8 cellular contexts compared by ENCODE assay signal in genomic region chr16:3610698-3611144, GRCh38. TPM values are rescaled to one million over a fixed set of nuclear protein-coding genes. Genes with fewer than 3 reads are reported as not detected.
A peak's percentile ranks its signal among the peaks of the same experiment; 100 is the strongest.
DNase-seq lines count a peak whose midpoint lies in the region; ATAC-seq and TF ChIP-seq lines count a peak whose summit lies in the region.

No MANE protein-coding gene starts in this region.

- H3K36me3 ChIP-seq in CD4-positive, alpha-beta memory T cell (ENCODE audit: insufficient read depth, low read length): no peaks in the 10 kb centered on the region
- no peaks in the 10 kb centered on the region for H3K36me3 ChIP-seq in transverse colon

- TF ChIP-seq CTCF in HL-60 (IDR thresholded peaks at IDR 0.05; ENCODE audit: insufficient read depth, low read length) (no peak), brain (conservative IDR thresholded peaks at IDR 0.05) (no peak), lower leg skin (IDR thresholded peaks at IDR 0.05) (no peak), transverse colon (IDR thresholded peaks at IDR 0.05) (no peak)

- peak overlapping the region; percentile 44 to 89 (median 87) for H3K27ac Mint-ChIP-seq in CD4-positive, alpha-beta memory T cell
- H3K27ac Mint-ChIP-seq in brain: peak overlapping the region; percentile 26 to 91 (median 87)

- intact Hi-C loops in CD4-positive, alpha-beta memory T cell (cut with micrococcal nuclease): loop anchor here (1.0 to 10.0 kb wide), 4 partner anchors 32 to 210 kb away; partner anchors contain the start of genes CLUAP1, NAA60, ZNF174 and ZNF597
- intact Hi-C loops in lower leg skin (cut with DNase I; ENCODE audit: low total_unique reads): no loop called here
- intact Hi-C loops in transverse colon (cut with DNase I; ENCODE audit: low total_unique reads): no loop called here

- CTCF ChIA-PET in CD4-positive, alpha-beta memory T cell (lab: Charles Lee; ENCODE audit: partially characterized antibody): no interaction called here

- WGBS in lower leg skin, 2 donors: 2 to 4% methylated on average over 10 of the region's 10 CpGs
- 1 to 20% methylated on average over 1 to 9 of the region's 10 CpGs for WGBS in transverse colon (ENCODE audit: low coverage in 1 of 2), 2 donors

- POLR2A ChIA-PET in CD4-positive, alpha-beta memory T cell (lab: Charles Lee; ENCODE audit: partially characterized antibody): interaction anchor here (1.0 kb wide), 1 partner anchor 34 kb away, joined by 3 read pairs; the partner anchor contains the start of gene NLRC3

- TF ChIP-seq POLR2A in lower leg skin (IDR thresholded peaks at IDR 0.05): no peak
- no peak for TF ChIP-seq POLR2A in transverse colon (IDR thresholded peaks at IDR 0.05)

- no peaks in the 10 kb centered on the region for H3K9me3 ChIP-seq in CD4-positive, alpha-beta memory T cell (ENCODE audit: control insufficient read depth in 1 of 2, low read length in 2 of 2)
- no peaks in the 10 kb centered on the region for H3K9me3 ChIP-seq in transverse colon

- no peak for TF ChIP-seq EP300 in transverse colon (IDR thresholded peaks at IDR 0.05; ENCODE audit: low read depth)

- peak overlapping the region; percentile 49 to 98 for H3K4me3 ChIP-seq in CD4-positive, alpha-beta memory T cell (ENCODE audit: low read length in 2 of 2)
- H3K4me3 ChIP-seq in HL-60 (replicated peaks; ENCODE audit: insufficient read depth, low read length) (peak overlapping the region; percentile 94), lower leg skin (ENCODE audit: low read depth, poor library complexity, severe bottlenecking) (peak overlapping the region; percentile 97), transverse colon (peak overlapping the region; percentile 86 to 99 (median 91))

- DNase-seq in CD4-positive, alpha-beta memory T cell: peak in 1 of 5 donors; percentile 3
- DNase-seq in HL-60 (ENCODE audit: low read depth in 1 of 2, low spot score in 1 of 2) (no peak), lower leg skin (ENCODE audit: low spot score in 2 of 2) (no peak), transverse colon (no peak), RPMI8226 (no peak)

- H3K4me1 Mint-ChIP-seq in CD4-positive, alpha-beta memory T cell: peaks cover 32 to 54% (median 46%) of the 10 kb centered on the region in 4 donors
- peaks cover 51% of the 10 kb centered on the region for H3K4me1 Mint-ChIP-seq in brain

- H3K36me3 Mint-ChIP-seq in CD4-positive, alpha-beta memory T cell: peaks cover 11 to 25% of the 10 kb centered on the region in 2 donors
- peaks cover 30% of the 10 kb centered on the region for H3K36me3 Mint-ChIP-seq in brain

- in situ Hi-C loops in transverse colon (cut with MboI; ENCODE audit: low pct_ligation_motif_present in 1 of 4, low pct_unique_long_range_greater_than_20kb in 1 of 4, low sequenced_read_pairs in 3 of 4): no loop called here

- peaks cover 34% of the 10 kb centered on the region for H3K4me1 ChIP-seq in CD4-positive, alpha-beta memory T cell (ENCODE audit: insufficient read depth, low read length)
- peaks cover 6 to 23% (median 18%) of the 10 kb centered on the region in 4 donors for H3K4me1 ChIP-seq in transverse colon

- peaks cover 0 to 5% (median 0%) of the 10 kb centered on the region in 8 donors for H3K9me3 Mint-ChIP-seq in CD4-positive, alpha-beta memory T cell
- no peaks in the 10 kb centered on the region for H3K9me3 Mint-ChIP-seq in brain

- no peaks in the 10 kb centered on the region for H3K27me3 Mint-ChIP-seq in CD4-positive, alpha-beta memory T cell
- peaks cover 15% of the 10 kb centered on the region for H3K27me3 Mint-ChIP-seq in brain

- H3K27ac ChIP-seq in CD4-positive, alpha-beta memory T cell (ENCODE audit: low read depth, low read length): peak overlapping the region; percentile 92
- H3K27ac ChIP-seq in HL-60 (replicated peaks) (peak overlapping the region; percentile 83), transverse colon (peak overlapping the region; percentile 84 to 93 (median 88))

- no peaks in the 10 kb centered on the region for H3K27me3 ChIP-seq in CD4-positive, alpha-beta memory T cell (ENCODE audit: insufficient read depth, low read length)
- H3K27me3 ChIP-seq in HL-60 (ENCODE audit: insufficient read depth, poor library complexity, severe bottlenecking): no peaks in the 10 kb centered on the region
- no peaks in the 10 kb centered on the region for H3K27me3 ChIP-seq in transverse colon

- ATAC-seq in GM21717 (IDR thresholded peaks at IDR 0.05; ENCODE audit: unreplicated experiment): no peak
- no peak for ATAC-seq in GM18867 (IDR thresholded peaks at IDR 0.05; ENCODE audit: unreplicated experiment)

- H3K4me3 Mint-ChIP-seq in CD4-positive, alpha-beta memory T cell: peak overlapping the region; percentile 91 to 100 (median 98)
- H3K4me3 Mint-ChIP-seq in brain: peak overlapping the region; percentile 95 to 100 (median 99)

RNA-seq across cellular contexts. Expression of gene SLX4, which starts 0.7 kb away (rescaled TPM):
- 1 to 10 TPM; 5.7 to 6.7 TPM for total RNA-seq in CD4-positive, alpha-beta memory T cell
- polyA plus RNA-seq in CD4-positive, alpha-beta memory T cell: under 1 TPM in 1 of 2 donors, not detected in 1; 0.87 TPM
- polyA plus RNA-seq in brain (ENCODE audit: insufficient read depth, low read depth, low replicate concordance): 6.3 TPM
- total RNA-seq in lower leg skin (1 to 10 TPM; 1.2 to 2.6 (median 2.5) TPM), transverse colon (10 to 100 TPM in 1 of 4 donors, 1 to 10 TPM in 3; 3.0 to 11.5 (median 4.9) TPM)

RNA-seq across cellular contexts. Expression of gene NLRC3, which starts 33.5 kb away (rescaled TPM):
- 100 to 1,000 TPM; 111 TPM for total RNA-seq in CD4-positive, alpha-beta memory T cell
- 10 to 100 TPM; 13.1 to 39.3 TPM for polyA plus RNA-seq in CD4-positive, alpha-beta memory T cell
- polyA plus RNA-seq in brain (ENCODE audit: insufficient read depth, low read depth, low replicate concordance): 0.14 TPM
- total RNA-seq in lower leg skin (under 1 TPM; 0.15 to 0.74 (median 0.28) TPM), transverse colon (10 to 100 TPM in 1 of 4 donors, 1 to 10 TPM in 3; 2.3 to 12.3 (median 5.1) TPM)

RNA-seq across cellular contexts. Expression of gene DNASE1, which starts 43.8 kb away (rescaled TPM):
- 10 to 100 TPM; 51.2 to 59.9 TPM for total RNA-seq in CD4-positive, alpha-beta memory T cell
- polyA plus RNA-seq in CD4-positive, alpha-beta memory T cell: 1 to 10 TPM in 1 of 2 donors, not detected in 1; 7.7 TPM
- 8.3 TPM for polyA plus RNA-seq in brain (ENCODE audit: insufficient read depth, low read depth, low replicate concordance)
- 10 to 100 TPM; 11.0 to 25.1 (median 14.2) TPM for total RNA-seq in lower leg skin
- 100 to 1,000 TPM in 1 of 4 donors, 10 to 100 TPM in 3; 27.3 to 139 (median 36.5) TPM for total RNA-seq in transverse colon

Comparison
In these comparisons a context has a peak if more than half of its experiments do, and no peak if none do; other contexts are left out.
1. RNA of gene NLRC3, which starts 33.5 kb away (total RNA-seq): 111 TPM in CD4-positive, alpha-beta memory T cell; 2.3 to 12.3 TPM in transverse colon and 0.15 to 0.74 TPM in lower leg skin; every median in the first group is over 4 times any median in the second.
2. Peak in every context shown above with its lines, with median percentiles within 50 percentile points of each other: H3K27ac ChIP-seq and H3K4me3 ChIP-seq.